Comparison of ENCODE assay signal across 17 cellular contexts in the genomic region with DNA sequence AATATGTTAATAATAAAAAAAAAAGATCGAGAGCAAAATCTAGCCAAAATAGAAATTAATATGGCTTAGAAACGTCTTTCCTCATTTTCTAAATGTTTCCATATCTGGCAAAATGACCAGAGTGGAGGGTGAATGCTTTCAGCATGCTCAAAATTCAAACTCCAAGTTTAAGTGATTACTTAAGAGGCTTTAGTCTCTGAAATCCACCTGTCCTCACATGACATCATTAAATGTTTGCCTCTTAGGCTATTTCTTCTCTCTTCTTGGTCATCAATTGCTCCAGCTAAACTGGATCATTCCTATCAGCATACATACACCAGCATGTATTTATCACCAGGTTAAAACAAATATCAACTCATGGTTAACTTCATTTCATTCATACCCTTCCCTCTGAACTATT. TPM values are rescaled to one million over a fixed set of nuclear protein-coding genes. Genes with fewer than 3 reads are reported as not detected.
"Had no signal": no experiment of that assay in that cellular context is flagged by ENCODE, and none has a peak within 500 bp of the region (broad histone marks: within the 10 kb centered on the region; RNA-seq: fewer than 3 reads in every experiment).

No MANE protein-coding gene starts in this region.

- H3K36me3 Mint-ChIP-seq: memory B cell, neural progenitor cell had no signal

- H3K9me3 Mint-ChIP-seq: activated B cell treated with CpG ODN at 0.5 μM for 24 hours; activated T-helper 2 cell treated with anti-CD3 and anti-CD28 coated beads, Interferon-gamma antibody, Interleukin-2, Interleukin-4, amounts not matched to agents 10 μg/mL and 5 μg/mL and 100 μg/mL, durations not matched to agents 14 hours and 24 hours and 36 hours; central memory CD8-positive, alpha-beta T cell; memory B cell had no signal

- H3K4me3 ChIP-seq: neural progenitor cell had no signal

- DNase-seq: activated B cell treated with CpG ODN at 0.5 μM for 24 hours; activated CD4-positive, alpha-beta T cell treated with anti-CD3 and anti-CD28 coated beads, Interleukin-2, amount 50 U/mL, for 1 hour; activated naive CD4-positive, alpha-beta T cell treated with anti-CD3 and anti-CD28 coated beads, Interleukin-2, amount 50 U/mL, for 16 hours; endodermal cell; erythroblast; stimulated activated CD4-positive, alpha-beta T cell treated with anti-CD3 and anti-CD28 coated beads, Interleukin-4, amount 100 ng/mL, for 4 hours; T-helper 17 cell had no signal

- H3K36me3 ChIP-seq: neural progenitor cell had no signal

- H2AFZ ChIP-seq: parathyroid adenoma had no signal

- H3K4me1 ChIP-seq: parathyroid adenoma had no signal

- H3K4me3 Mint-ChIP-seq: activated B cell treated with CpG ODN at 0.5 μM for 24 hours; brain; central memory CD8-positive, alpha-beta T cell; endodermal cell; memory B cell; neural progenitor cell; T-helper 17 cell had no signal

- H3K27me3 ChIP-seq: neural progenitor cell had no signal

- H3K9ac ChIP-seq: neural progenitor cell, parathyroid adenoma had no signal

- H3K4me2 ChIP-seq: neural progenitor cell had no signal

- H3K27me3 Mint-ChIP-seq: activated B cell treated with CpG ODN at 0.5 μM for 24 hours; central memory CD8-positive, alpha-beta T cell; memory B cell; T-helper 17 cell had no signal

- H3K4me1 Mint-ChIP-seq: central memory CD8-positive, alpha-beta T cell; endodermal cell; T-helper 17 cell had no signal

- ATAC-seq: T-helper 17 cell had no signal

- H3K27ac ChIP-seq: neural progenitor cell, parathyroid adenoma had no signal

- H3K27ac Mint-ChIP-seq: activated B cell treated with CpG ODN at 0.5 μM for 24 hours, endodermal cell, memory B cell, neural progenitor cell, T-helper 17 cell had no signal

RNA-seq across cellular contexts. Expression of gene ATXN3L, which starts 54.5 kb away (rescaled TPM):
- total RNA-seq: activated B cell treated with CpG ODN at 0.5 μM for 24 hours; activated T-helper 2 cell treated with anti-CD3 and anti-CD28 coated beads, Interferon-gamma antibody, Interleukin-2, Interleukin-4, amounts not matched to agents 10 μg/mL and 5 μg/mL and 100 μg/mL, durations not matched to agents 14 hours and 24 hours and 36 hours; dermis microvascular lymphatic vessel endothelial cell; endodermal cell; renal cortical epithelial cell; skeletal muscle tissue; subcutaneous adipose tissue; T-helper 17 cell had no signal
